ENCODE assay signal across 2 cellular contexts in the genomic region with DNA sequence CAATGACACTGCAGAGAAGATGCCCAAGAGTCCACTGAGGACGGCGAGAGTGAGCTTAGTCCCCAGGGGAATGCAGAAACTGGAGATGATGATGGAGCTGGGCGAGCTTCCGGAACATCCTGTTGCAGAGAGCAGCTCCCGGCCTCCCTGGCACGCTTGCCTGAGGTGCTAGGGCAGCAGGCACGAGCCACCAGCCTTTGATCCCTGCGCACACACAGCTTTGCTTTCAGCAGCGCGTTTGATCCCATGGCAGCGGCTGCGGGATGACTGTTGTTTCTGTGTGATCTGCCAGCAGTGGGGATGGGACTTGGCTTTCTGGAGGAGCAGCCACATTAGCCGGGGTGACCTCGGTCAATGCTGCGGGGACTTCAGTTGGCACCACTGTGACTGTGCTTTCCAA.
A peak's percentile ranks its signal among the peaks of the same experiment; 100 is the strongest.
TF ChIP-seq lines count a peak whose summit lies in the region.

No MANE protein-coding gene starts in this region.

TF ChIP-seq in HCT116, 20 proteins besides CTCF, POLR2A, EP300 and RAD21:
- TF ChIP-seq TCF7L2 (IDR thresholded peaks at IDR 0.05; ENCODE audit: borderline replicate concordance, extremely low read depth, insufficient read depth, insufficient read length) (peak; percentile 98), CEBPB (IDR thresholded peaks at IDR 0.05; ENCODE audit: low read depth) (no peak), ZFX (IDR thresholded peaks at IDR 0.05) (no peak), SP1 (IDR thresholded peaks at IDR 0.05; ENCODE audit: low read depth) (no peak), SIN3A (IDR thresholded peaks at IDR 0.05; ENCODE audit: low read depth) (no peak), EGR1 (IDR thresholded peaks at IDR 0.05; ENCODE audit: low read depth) (no peak), POLR2AphosphoS5 (IDR thresholded peaks at IDR 0.05; ENCODE audit: low read depth, low read length) (no peak)

TF ChIP-seq in H1, 55 proteins besides CTCF, POLR2A, EP300 and RAD21:
- no peak for TF ChIP-seq TEAD4 (IDR thresholded peaks at IDR 0.05; ENCODE audit: low read depth, low read length)
- no peak for TF ChIP-seq HDAC6 (IDR thresholded peaks at IDR 0.05; ENCODE audit: low read depth, low read length)
- TF ChIP-seq, protein P1, sequence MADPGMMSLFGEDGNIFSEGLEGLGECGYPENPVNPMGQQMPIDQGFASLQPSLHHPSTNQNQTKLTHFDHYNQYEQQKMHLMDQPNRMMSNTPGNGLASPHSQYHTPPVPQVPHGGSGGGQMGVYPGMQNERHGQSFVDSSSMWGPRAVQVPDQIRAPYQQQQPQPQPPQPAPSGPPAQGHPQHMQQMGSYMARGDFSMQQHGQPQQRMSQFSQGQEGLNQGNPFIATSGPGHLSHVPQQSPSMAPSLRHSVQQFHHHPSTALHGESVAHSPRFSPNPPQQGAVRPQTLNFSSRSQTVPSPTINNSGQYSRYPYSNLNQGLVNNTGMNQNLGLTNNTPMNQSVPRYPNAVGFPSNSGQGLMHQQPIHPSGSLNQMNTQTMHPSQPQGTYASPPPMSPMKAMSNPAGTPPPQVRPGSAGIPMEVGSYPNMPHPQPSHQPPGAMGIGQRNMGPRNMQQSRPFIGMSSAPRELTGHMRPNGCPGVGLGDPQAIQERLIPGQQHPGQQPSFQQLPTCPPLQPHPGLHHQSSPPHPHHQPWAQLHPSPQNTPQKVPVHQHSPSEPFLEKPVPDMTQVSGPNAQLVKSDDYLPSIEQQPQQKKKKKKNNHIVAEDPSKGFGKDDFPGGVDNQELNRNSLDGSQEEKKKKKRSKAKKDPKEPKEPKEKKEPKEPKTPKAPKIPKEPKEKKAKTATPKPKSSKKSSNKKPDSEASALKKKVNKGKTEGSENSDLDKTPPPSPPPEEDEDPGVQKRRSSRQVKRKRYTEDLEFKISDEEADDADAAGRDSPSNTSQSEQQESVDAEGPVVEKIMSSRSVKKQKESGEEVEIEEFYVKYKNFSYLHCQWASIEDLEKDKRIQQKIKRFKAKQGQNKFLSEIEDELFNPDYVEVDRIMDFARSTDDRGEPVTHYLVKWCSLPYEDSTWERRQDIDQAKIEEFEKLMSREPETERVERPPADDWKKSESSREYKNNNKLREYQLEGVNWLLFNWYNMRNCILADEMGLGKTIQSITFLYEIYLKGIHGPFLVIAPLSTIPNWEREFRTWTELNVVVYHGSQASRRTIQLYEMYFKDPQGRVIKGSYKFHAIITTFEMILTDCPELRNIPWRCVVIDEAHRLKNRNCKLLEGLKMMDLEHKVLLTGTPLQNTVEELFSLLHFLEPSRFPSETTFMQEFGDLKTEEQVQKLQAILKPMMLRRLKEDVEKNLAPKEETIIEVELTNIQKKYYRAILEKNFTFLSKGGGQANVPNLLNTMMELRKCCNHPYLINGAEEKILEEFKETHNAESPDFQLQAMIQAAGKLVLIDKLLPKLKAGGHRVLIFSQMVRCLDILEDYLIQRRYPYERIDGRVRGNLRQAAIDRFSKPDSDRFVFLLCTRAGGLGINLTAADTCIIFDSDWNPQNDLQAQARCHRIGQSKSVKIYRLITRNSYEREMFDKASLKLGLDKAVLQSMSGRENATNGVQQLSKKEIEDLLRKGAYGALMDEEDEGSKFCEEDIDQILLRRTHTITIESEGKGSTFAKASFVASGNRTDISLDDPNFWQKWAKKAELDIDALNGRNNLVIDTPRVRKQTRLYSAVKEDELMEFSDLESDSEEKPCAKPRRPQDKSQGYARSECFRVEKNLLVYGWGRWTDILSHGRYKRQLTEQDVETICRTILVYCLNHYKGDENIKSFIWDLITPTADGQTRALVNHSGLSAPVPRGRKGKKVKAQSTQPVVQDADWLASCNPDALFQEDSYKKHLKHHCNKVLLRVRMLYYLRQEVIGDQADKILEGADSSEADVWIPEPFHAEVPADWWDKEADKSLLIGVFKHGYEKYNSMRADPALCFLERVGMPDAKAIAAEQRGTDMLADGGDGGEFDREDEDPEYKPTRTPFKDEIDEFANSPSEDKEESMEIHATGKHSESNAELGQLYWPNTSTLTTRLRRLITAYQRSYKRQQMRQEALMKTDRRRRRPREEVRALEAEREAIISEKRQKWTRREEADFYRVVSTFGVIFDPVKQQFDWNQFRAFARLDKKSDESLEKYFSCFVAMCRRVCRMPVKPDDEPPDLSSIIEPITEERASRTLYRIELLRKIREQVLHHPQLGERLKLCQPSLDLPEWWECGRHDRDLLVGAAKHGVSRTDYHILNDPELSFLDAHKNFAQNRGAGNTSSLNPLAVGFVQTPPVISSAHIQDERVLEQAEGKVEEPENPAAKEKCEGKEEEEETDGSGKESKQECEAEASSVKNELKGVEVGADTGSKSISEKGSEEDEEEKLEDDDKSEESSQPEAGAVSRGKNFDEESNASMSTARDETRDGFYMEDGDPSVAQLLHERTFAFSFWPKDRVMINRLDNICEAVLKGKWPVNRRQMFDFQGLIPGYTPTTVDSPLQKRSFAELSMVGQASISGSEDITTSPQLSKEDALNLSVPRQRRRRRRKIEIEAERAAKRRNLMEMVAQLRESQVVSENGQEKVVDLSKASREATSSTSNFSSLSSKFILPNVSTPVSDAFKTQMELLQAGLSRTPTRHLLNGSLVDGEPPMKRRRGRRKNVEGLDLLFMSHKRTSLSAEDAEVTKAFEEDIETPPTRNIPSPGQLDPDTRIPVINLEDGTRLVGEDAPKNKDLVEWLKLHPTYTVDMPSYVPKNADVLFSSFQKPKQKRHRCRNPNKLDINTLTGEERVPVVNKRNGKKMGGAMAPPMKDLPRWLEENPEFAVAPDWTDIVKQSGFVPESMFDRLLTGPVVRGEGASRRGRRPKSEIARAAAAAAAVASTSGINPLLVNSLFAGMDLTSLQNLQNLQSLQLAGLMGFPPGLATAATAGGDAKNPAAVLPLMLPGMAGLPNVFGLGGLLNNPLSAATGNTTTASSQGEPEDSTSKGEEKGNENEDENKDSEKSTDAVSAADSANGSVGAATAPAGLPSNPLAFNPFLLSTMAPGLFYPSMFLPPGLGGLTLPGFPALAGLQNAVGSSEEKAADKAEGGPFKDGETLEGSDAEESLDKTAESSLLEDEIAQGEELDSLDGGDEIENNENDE (IDR thresholded peaks at IDR 0.05; ENCODE audit: insufficient replicate concordance, low read length), result no peak
- TF ChIP-seq KDM5A (IDR thresholded peaks at IDR 0.05; ENCODE audit: low read length), result no peak
- TF ChIP-seq, protein P2, sequence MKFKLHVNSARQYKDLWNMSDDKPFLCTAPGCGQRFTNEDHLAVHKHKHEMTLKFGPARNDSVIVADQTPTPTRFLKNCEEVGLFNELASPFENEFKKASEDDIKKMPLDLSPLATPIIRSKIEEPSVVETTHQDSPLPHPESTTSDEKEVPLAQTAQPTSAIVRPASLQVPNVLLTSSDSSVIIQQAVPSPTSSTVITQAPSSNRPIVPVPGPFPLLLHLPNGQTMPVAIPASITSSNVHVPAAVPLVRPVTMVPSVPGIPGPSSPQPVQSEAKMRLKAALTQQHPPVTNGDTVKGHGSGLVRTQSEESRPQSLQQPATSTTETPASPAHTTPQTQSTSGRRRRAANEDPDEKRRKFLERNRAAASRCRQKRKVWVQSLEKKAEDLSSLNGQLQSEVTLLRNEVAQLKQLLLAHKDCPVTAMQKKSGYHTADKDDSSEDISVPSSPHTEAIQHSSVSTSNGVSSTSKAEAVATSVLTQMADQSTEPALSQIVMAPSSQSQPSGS (IDR thresholded peaks at IDR 0.05; ENCODE audit: low read length), result no peak
- TF ChIP-seq TBP (IDR thresholded peaks at IDR 0.05; ENCODE audit: low read depth, low read length), result no peak
- TF ChIP-seq, protein P3, sequence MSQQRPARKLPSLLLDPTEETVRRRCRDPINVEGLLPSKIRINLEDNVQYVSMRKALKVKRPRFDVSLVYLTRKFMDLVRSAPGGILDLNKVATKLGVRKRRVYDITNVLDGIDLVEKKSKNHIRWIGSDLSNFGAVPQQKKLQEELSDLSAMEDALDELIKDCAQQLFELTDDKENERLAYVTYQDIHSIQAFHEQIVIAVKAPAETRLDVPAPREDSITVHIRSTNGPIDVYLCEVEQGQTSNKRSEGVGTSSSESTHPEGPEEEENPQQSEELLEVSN (IDR thresholded peaks at IDR 0.05), result no peak
- TF ChIP-seq SRF (IDR thresholded peaks at IDR 0.05; ENCODE audit: low read depth, low read length), result no peak
- no peak for TF ChIP-seq TAF1 (IDR thresholded peaks at IDR 0.05; ENCODE audit: low read depth, low read length)
- TF ChIP-seq KDM1A (IDR thresholded peaks at IDR 0.05; ENCODE audit: borderline replicate concordance, low read length), result no peak
- no peak for TF ChIP-seq CTBP2 (IDR thresholded peaks at IDR 0.05; ENCODE audit: borderline replicate concordance, insufficient read depth, insufficient read length, low read length)
- TF ChIP-seq RNF2 (IDR thresholded peaks at IDR 0.05; ENCODE audit: borderline replicate concordance, low read depth, low read length, missing control alignments, poor library complexity, severe bottlenecking), result no peak
- TF ChIP-seq SP1 (IDR thresholded peaks at IDR 0.05; ENCODE audit: low read depth, low read length), result no peak
- no peak for TF ChIP-seq CREB1 (IDR thresholded peaks at IDR 0.05)
